ENCODE assay signal across 20 cellular contexts in genomic region chr2:28096421-28096820, GRCh38.
DNase-seq lines count a peak whose midpoint lies in the region; ATAC-seq, FAIRE-seq and TF ChIP-seq lines count a peak whose summit lies in the region.
"Had no signal": no experiment of that assay in that cellular context is flagged by ENCODE, and none has a peak within 500 bp of the region (broad histone marks: within the 10 kb centered on the region; RNA-seq: fewer than 3 reads in every experiment).

No MANE protein-coding gene starts in this region.

- H3K27me3 ChIP-seq in PC-3 (ENCODE audit: low read length) (no peaks in the 10 kb centered on the region), small intestine (ENCODE audit: control insufficient read depth in 2 of 2, insufficient read depth in 2 of 2, low read length in 2 of 2) (no peaks in the 10 kb centered on the region)
- H3K27me3 ChIP-seq: MG63 had no signal

- H3K36me3 Mint-ChIP-seq in osteocyte (ENCODE audit: unreplicated experiment) = no peaks in the 10 kb centered on the region

- POLR2A ChIA-PET in PC-3 (lab: Charles Lee; ENCODE audit: unreplicated experiment) = no interaction called here

- intact Hi-C loops in PC-3 (cut with micrococcal nuclease) = no loop called here
- intact Hi-C loops in sciatic nerve (cut with DNase I) = no loop called here

- no peaks in the 10 kb centered on the region for H3K27me3 Mint-ChIP-seq in osteocyte (ENCODE audit: unreplicated experiment)
- H3K27me3 Mint-ChIP-seq: CD4-positive, CD25-positive, alpha-beta regulatory T cell had no signal

- no peak for ATAC-seq in PC-3
- ATAC-seq in sciatic nerve = no peak
- no peak for ATAC-seq in GM18907 (IDR thresholded peaks at IDR 0.05; ENCODE audit: unreplicated experiment)
- ATAC-seq: A549 had no signal

- H3K9me2 ChIP-seq in PC-3 (replicated peaks; ENCODE audit: low read length) = 0 out of 2 replicates have a peak, but pooled peaks cover 2% of the 10 kb centered on the region

- H3K4me2 ChIP-seq in PC-3 (ENCODE audit: low read length) = no peak overlapping the region
- H3K4me2 ChIP-seq: A549 had no signal

- peak overlapping the region; percentile 72 for H3K27ac Mint-ChIP-seq in osteocyte (ENCODE audit: unreplicated experiment)

- no peak overlapping the region for H3K27ac ChIP-seq in PC-3 (ENCODE audit: low read length)
- H3K27ac ChIP-seq in small intestine (ENCODE audit: low read depth in 1 of 2, low read length in 1 of 2) = no peak overlapping the region
- H3K27ac ChIP-seq: HL-60 had no signal

- no peak overlapping the region for H3K9ac ChIP-seq in PC-3 (ENCODE audit: low read length)

- FAIRE-seq in small intestine (lab: Jason Lieb, UNC) = no peak
- FAIRE-seq: A549, GM12892, H1, RCC 7860 had no signal

- peak; percentile 61 for DNase-seq in EL
- DNase-seq in PC-3 = peak; percentile 9
- DNase-seq in fibroblast of gingiva (ENCODE audit: low read depth) = peak; percentile 43
- DNase-seq in osteocyte (ENCODE audit: extremely low spot score, unreplicated experiment) = no peak
- DNase-seq in small intestine = no peak
- DNase-seq in sciatic nerve (ENCODE audit: low spot score) = no peak
- DNase-seq in AML-193 (lab: John Stamatoyannopoulos, UW) = no peak
- DNase-seq: CD4-positive, CD25-positive, alpha-beta regulatory T cell; GDM1; MG63; NCI-H1105 treated with DMSO at 0.1 percent for 48 hours; NCI-H187; NCI-H2171; SHP77 treated with DMSO at 0.1 percent for 48 hours had no signal

- H3K9me3 ChIP-seq in PC-3 (ENCODE audit: low read length) (no peaks in the 10 kb centered on the region), small intestine (ENCODE audit: control insufficient read depth, low read depth) (no peaks in the 10 kb centered on the region)
- H3K9me3 ChIP-seq: A549, MG63 had no signal

- H3K36me3 ChIP-seq in PC-3 (ENCODE audit: low read depth, low read length) (no peaks in the 10 kb centered on the region), small intestine (ENCODE audit: control insufficient read depth in 2 of 2, insufficient read depth in 2 of 2, low read length in 2 of 2) (no peaks in the 10 kb centered on the region)
- H3K36me3 ChIP-seq: MG63 had no signal

- BruUV-seq in PC-3 (replicated peaks; lab: Mats Ljungman, UMichigan) = no TSS peak

- H3K9me3 Mint-ChIP-seq in osteocyte (ENCODE audit: unreplicated experiment) = no peaks in the 10 kb centered on the region
- H3K9me3 Mint-ChIP-seq: CD4-positive, CD25-positive, alpha-beta regulatory T cell had no signal

- H2AFZ ChIP-seq in PC-3 (ENCODE audit: low read length) = no peak overlapping the region

- no peaks in the 10 kb centered on the region for H3K4me1 ChIP-seq in PC-3 (ENCODE audit: insufficient read depth, low read length)
- H3K4me1 ChIP-seq in small intestine (ENCODE audit: control insufficient read depth in 2 of 2, insufficient read depth in 1 of 2, low read depth in 1 of 2, low read length in 1 of 2) = no peaks in the 10 kb centered on the region
- H3K4me1 ChIP-seq: A549 had no signal

- no peaks in the 10 kb centered on the region for H4K20me1 ChIP-seq in PC-3 (ENCODE audit: low read length)

- CTCF ChIA-PET in PC-3 (lab: Charles Lee) = no interaction called here

- no peaks in the 10 kb centered on the region for H3F3A ChIP-seq in PC-3 (ENCODE audit: low read length, unreplicated experiment)

- no peak overlapping the region for H3K4me3 Mint-ChIP-seq in osteocyte (ENCODE audit: unreplicated experiment)
- H3K4me3 Mint-ChIP-seq: CD4-positive, CD25-positive, alpha-beta regulatory T cell had no signal

- 96 to 100% (median 97%) methylated on average over 2 of the region's 2 CpGs for WGBS in small intestine, 3 donors

- peaks cover 44% of the 10 kb centered on the region for H3K4me1 Mint-ChIP-seq in osteocyte (ENCODE audit: unreplicated experiment)

- no peaks in the 10 kb centered on the region for H3K79me2 ChIP-seq in PC-3 (ENCODE audit: low read length)

- H3K4me3 ChIP-seq in PC-3 (ENCODE audit: low read length) (no peak overlapping the region), small intestine (ENCODE audit: low read depth in 1 of 2, low read length in 2 of 2) (no peak overlapping the region)
- H3K4me3 ChIP-seq: A549, MG63 had no signal

- TF ChIP-seq CTCF in PC-3 (conservative IDR thresholded peaks at IDR 0.05; ENCODE audit: low read depth, low read length) (no peak), osteocyte (IDR thresholded peaks at IDR 0.05) (no peak)

Comparison
In these comparisons a context has a peak if more than half of its experiments do, and no peak if none do; other contexts are left out.
1. DNase-seq: peak in EL (single experiment), PC-3 (single experiment) and fibroblast of gingiva (single experiment); none in osteocyte (single experiment), small intestine (single experiment), sciatic nerve (single experiment) and AML-193 (0 of 2).